8 cellular contexts compared by ENCODE assay signal in the genomic region with DNA sequence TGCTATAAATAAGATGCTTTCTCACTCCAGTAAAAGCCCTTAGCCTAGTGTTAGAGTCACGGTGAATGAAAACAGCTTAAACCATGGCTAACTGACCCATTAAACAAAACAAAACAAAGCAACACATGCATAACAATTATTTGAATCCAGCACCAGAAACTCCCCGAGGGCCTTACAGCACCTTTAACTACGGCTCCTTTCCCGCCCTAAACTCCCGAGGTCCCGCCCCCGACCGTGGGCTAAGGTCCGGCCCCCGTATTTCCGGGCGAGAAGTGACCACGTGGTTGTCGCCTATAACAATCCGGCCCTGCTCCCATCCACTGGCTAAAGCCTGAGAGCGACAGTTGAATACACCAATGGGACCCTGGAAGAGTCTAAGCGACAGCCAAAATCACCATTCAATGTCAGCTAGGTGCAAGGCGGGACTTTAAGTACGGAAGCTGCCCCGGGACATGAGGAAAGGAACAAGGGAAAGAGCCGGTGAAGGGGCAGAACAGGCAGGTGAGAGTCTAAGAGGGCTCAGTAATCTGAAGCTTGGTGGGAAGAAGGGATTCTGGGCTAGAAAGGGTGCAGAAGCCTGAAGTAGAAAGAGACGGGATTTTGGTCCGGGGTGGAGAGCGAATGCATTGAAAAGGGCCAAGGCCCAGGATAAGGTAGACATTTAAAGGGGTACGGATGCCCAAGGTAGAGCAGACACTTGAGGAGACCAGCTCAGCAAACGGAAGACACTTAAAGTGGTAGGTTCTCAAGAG. TPM values are rescaled to one million over a fixed set of nuclear protein-coding genes. Genes with fewer than 3 reads are reported as not detected.
DNase-seq lines count a peak whose midpoint lies in the region; ATAC-seq and TF ChIP-seq lines count a peak whose summit lies in the region.

Gene FLAD1 (plus strand): TSS at position 448 of the 752 bp plus-strand sequence. CDS start 351 bp downstream, outside the sequence.

- H3K9me3 ChIP-seq in adrenal gland (replicated peaks in 1 of 3) (no peaks in the 10 kb centered on the region), heart right ventricle (no peaks in the 10 kb centered on the region)

- H3K36me3 ChIP-seq in adrenal gland (replicated peaks in 1 of 2) = no peaks in the 10 kb centered on the region
- peaks cover 0 to 38% (median 4%) of the 10 kb centered on the region in 9 donors for H3K36me3 ChIP-seq in heart right ventricle

- H3K4me3 ChIP-seq in adrenal gland (peak within 1 kb of the TSS in 3 of 4 donors; percentile 21 to 92 (median 50)), heart right ventricle (peak within 1 kb of the TSS; percentile 48 to 81 (median 71))

- intact Hi-C loops in adrenal gland (cut with DNase I) = no loop called here
- intact Hi-C loops in heart right ventricle (cut with DNase I) = loop anchor here in 2 of 10 donors (1.0 to 2.0 kb wide), 2 partner anchors 8 to 16 kb away; no protein-coding TSS in a partner anchor

- TF ChIP-seq POLR2A in GM15510 (IDR thresholded peaks at IDR 0.05; ENCODE audit: borderline replicate concordance, extremely low read depth, insufficient read length) (peak; percentile 53), adrenal gland (IDR thresholded peaks at IDR 0.05) (peak in 1 of 2 donors; percentile 32)

- H3K36me3 Mint-ChIP-seq in type B pancreatic cell = peaks cover 4% of the 10 kb centered on the region

- peak; percentile 99 for DNase-seq in NCI-H146 treated with DMSO at 0.1 percent for 48 hours (lab: John Stamatoyannopoulos, UW; ENCODE audit: unreplicated experiment)
- DNase-seq in T-helper 1 cell = peak; percentile 87 to 99 (median 94)
- peak; percentile 97 to 100 (median 99) for DNase-seq in adrenal gland
- DNase-seq in heart right ventricle = peak; percentile 91 to 100
- DNase-seq in pons (ENCODE audit: low spot score) = peak; percentile 99
- peak; percentile 94 for DNase-seq in type B pancreatic cell (ENCODE audit: extremely low spot score, unreplicated experiment)

- ATAC-seq in HG02884 (IDR thresholded peaks at IDR 0.05; ENCODE audit: unreplicated experiment) = peak; percentile 99
- ATAC-seq in heart right ventricle = peak; percentile 98 to 100 (median 100)

- H3K27me3 Mint-ChIP-seq in type B pancreatic cell = no peaks in the 10 kb centered on the region

- H3K27me3 ChIP-seq in adrenal gland (no peaks in the 10 kb centered on the region), heart right ventricle (no peaks in the 10 kb centered on the region)

- no peak within 1 kb of the TSS for H3K27ac Mint-ChIP-seq in type B pancreatic cell

- no peaks in the 10 kb centered on the region for H3K4me1 Mint-ChIP-seq in type B pancreatic cell (ENCODE audit: unreplicated experiment)

- TF ChIP-seq CTCF in adrenal gland (IDR thresholded peaks at IDR 0.05) (no peak), heart right ventricle (IDR thresholded peaks at IDR 0.05) (no peak), type B pancreatic cell (conservative IDR thresholded peaks at IDR 0.05) (no peak)

- no peaks in the 10 kb centered on the region for H3K9me3 Mint-ChIP-seq in type B pancreatic cell

- H3K27ac ChIP-seq in adrenal gland = peak within 1 kb of the TSS in 2 of 5 donors; percentile 43 to 47
- peak within 1 kb of the TSS in 9 of 10 donors; percentile 41 to 87 (median 77) for H3K27ac ChIP-seq in heart right ventricle

- H3K4me1 ChIP-seq in adrenal gland (replicated peaks in 1 of 2) = peaks cover 7 to 14% of the 10 kb centered on the region in 2 donors
- H3K4me1 ChIP-seq in heart right ventricle = peaks cover 7 to 28% (median 17%) of the 10 kb centered on the region in 9 donors

- 0 to 1% (median 0%) methylated on average over 25 to 26 of the region's 26 CpGs for whole genome bisulfite sequencing in adrenal gland, 4 donors
- WGBS in heart right ventricle, 2 donors = 0% methylated on average over 26 of the region's 26 CpGs

- no peak within 1 kb of the TSS for H3K4me3 Mint-ChIP-seq in type B pancreatic cell

RNA-seq across cellular contexts. Expression of gene FLAD1, which starts in this region (rescaled TPM):
- 10 to 100 TPM; 21.6 to 43.0 (median 28.6) TPM for total RNA-seq in adrenal gland
- 10 to 100 TPM; 30.7 to 65.5 (median 41.1) TPM for polyA plus RNA-seq in adrenal gland
- 10 to 100 TPM; 20.1 to 36.8 (median 24.1) TPM for total RNA-seq in heart right ventricle
- 10 to 100 TPM; 25.1 to 41.6 TPM for polyA plus RNA-seq in heart right ventricle
- total RNA-seq in type B pancreatic cell (ENCODE audit: low replicate concordance) = 51.4 and 59.0 TPM in 2 replicates
